1 cellular context compared by ENCODE assay signal in genomic region chr5:139968547-139969261, GRCh38.
TF ChIP-seq lines count a peak whose summit lies in the region.

No MANE protein-coding gene starts in this region.

TF ChIP-seq in K562, 482 proteins besides CTCF, POLR2A, EP300 and RAD21 (continued from another document and continues in another):
- TF ChIP-seq CTCFL (IDR thresholded peaks at IDR 0.05; ENCODE audit: borderline replicate concordance, insufficient read depth, low read depth, low read length, poor library complexity, severe bottlenecking) (peak; percentile 82), PHB2 (IDR thresholded peaks at IDR 0.05; ENCODE audit: low read depth) (no peak), ZNF263 (CRISPR knock-in tag; IDR thresholded peaks at IDR 0.05; ENCODE audit: borderline replicate concordance) (peak; percentile 70; the same call in 1 of the 2 replicates), ZC3H11A (IDR thresholded peaks at IDR 0.05; ENCODE audit: low read depth, low read length) (no peak), CHD1 (IDR thresholded peaks at IDR 0.05; ENCODE audit: low read length) (no peak), ZBTB8A (IDR thresholded peaks at IDR 0.05; ENCODE audit: partially characterized antibody) (no peak), E2F5 (CRISPR knock-in tag; IDR thresholded peaks at IDR 0.05) (no peak), ZNF174 (CRISPR knock-in tag; IDR thresholded peaks at IDR 0.05) (no peak), CHAMP1 (IDR thresholded peaks at IDR 0.05) (no peak), SPI1 (IDR thresholded peaks at IDR 0.05; ENCODE audit: borderline replicate concordance, low read depth, low read length) (no peak), RCOR1 (IDR thresholded peaks at IDR 0.05; ENCODE audit: borderline replicate concordance in 1 of 2, low read depth in 2 of 2, low read length in 2 of 2) (peak in 1 of 2 experiments; percentile 41; a peak in 1 of 4 replicates), STAG1 (CRISPR knock-in tag; IDR thresholded peaks at IDR 0.05; ENCODE audit: borderline replicate concordance) (peak; percentile 96), CREB1 (IDR thresholded peaks at IDR 0.05) (no peak; the same call in 1 of the 2 replicates), CREB1 (CRISPR knock-in tag; IDR thresholded peaks at IDR 0.05) (peak; percentile 62; the same call in 1 of the 2 replicates), ZNF12 (CRISPR knock-in tag; IDR thresholded peaks at IDR 0.05) (no peak), REST (CRISPR knock-in tag; IDR thresholded peaks at IDR 0.05; ENCODE audit: low read depth) (no peak), ETS2 (tag; IDR thresholded peaks at IDR 0.05; ENCODE audit: borderline replicate concordance, poor library complexity, severe bottlenecking) (no peak), MLLT1 (IDR thresholded peaks at IDR 0.05) (peak in 1 of 2 experiments; percentile 93; a peak in 1 of 4 replicates), ZNF717 (CRISPR knock-in tag; IDR thresholded peaks at IDR 0.05) (no peak), HEY1 (CRISPR knock-in tag; IDR thresholded peaks at IDR 0.05; ENCODE audit: borderline replicate concordance) (no peak), KAT8 (IDR thresholded peaks at IDR 0.05; ENCODE audit: low read depth) (no peak), FIP1L1 (IDR thresholded peaks at IDR 0.05; ENCODE audit: low read depth, low read length, poor library complexity, severe bottlenecking) (no peak), ZNF696 (CRISPR knock-in tag; conservative IDR thresholded peaks at IDR 0.05) (no peak), RBM25 (IDR thresholded peaks at IDR 0.05; ENCODE audit: low read depth, low read length, severe bottlenecking) (no peak), RBM34 (IDR thresholded peaks at IDR 0.05; ENCODE audit: borderline replicate concordance, insufficient read depth, low read length) (no peak), ZNF175 (CRISPR knock-in tag; IDR thresholded peaks at IDR 0.05; ENCODE audit: low read depth) (no peak), KDM5B (IDR thresholded peaks at IDR 0.05; ENCODE audit: insufficient replicate concordance, low read depth, low read length) (no peak), TRIM25 (IDR thresholded peaks at IDR 0.05; ENCODE audit: borderline replicate concordance) (no peak), ATF4 (CRISPR knock-in tag; IDR thresholded peaks at IDR 0.05) (no peak), XRCC3 (IDR thresholded peaks at IDR 0.05) (no peak), HNRNPL (IDR thresholded peaks at IDR 0.05; ENCODE audit: low read depth, low read length) (no peak), MAZ (CRISPR knock-in tag; conservative IDR thresholded peaks at IDR 0.05 in 1 of 2, IDR thresholded peaks at IDR 0.05 in 1 of 2) (peak; percentile 42 to 90; a peak in 3 of 4 replicates), NR2C1 (IDR thresholded peaks at IDR 0.05) (no peak), NR2C1 (tag; IDR thresholded peaks at IDR 0.05) (no peak), BHLHE40 (IDR thresholded peaks at IDR 0.05; ENCODE audit: low read length) (no peak), SUPT5H (IDR thresholded peaks at IDR 0.05) (no peak), NFIC (IDR thresholded peaks at IDR 0.05) (peak; percentile 45), FOXA1 (IDR thresholded peaks at IDR 0.05; ENCODE audit: borderline replicate concordance) (no peak), U2AF2 (optimal IDR thresholded peaks at IDR 0.05; ENCODE audit: low read depth, low read length) (no peak), KLF16 (IDR thresholded peaks at IDR 0.05) (peak; percentile 68), GABPB1 (CRISPR knock-in tag; IDR thresholded peaks at IDR 0.05) (0 out of 2 replicates have a peak, but pooled peaks have one; percentile 48), THAP12 (CRISPR knock-in tag; IDR thresholded peaks at IDR 0.05) (peak; percentile 34; the same call in 1 of the 2 replicates), SMARCA5 (IDR thresholded peaks at IDR 0.05) (no peak), FOXP1 (CRISPR knock-in tag; IDR thresholded peaks at IDR 0.05) (no peak), NEUROD1 (IDR thresholded peaks at IDR 0.05; ENCODE audit: borderline replicate concordance, low read depth, low read length, partially characterized antibody) (peak; percentile 16), LEF1 (IDR thresholded peaks at IDR 0.05) (no peak), CCAR2 (IDR thresholded peaks at IDR 0.05; ENCODE audit: low read depth, low read length) (no peak), RBM22 (IDR thresholded peaks at IDR 0.05; ENCODE audit: low read depth, low read length, poor library complexity, severe bottlenecking) (no peak), ZNF395 (CRISPR knock-in tag; IDR thresholded peaks at IDR 0.05) (no peak), ILF3 (IDR thresholded peaks at IDR 0.05; ENCODE audit: borderline replicate concordance) (no peak), CREM (IDR thresholded peaks at IDR 0.05; ENCODE audit: low read depth) (peak; percentile 58)
